In the genomic region with DNA sequence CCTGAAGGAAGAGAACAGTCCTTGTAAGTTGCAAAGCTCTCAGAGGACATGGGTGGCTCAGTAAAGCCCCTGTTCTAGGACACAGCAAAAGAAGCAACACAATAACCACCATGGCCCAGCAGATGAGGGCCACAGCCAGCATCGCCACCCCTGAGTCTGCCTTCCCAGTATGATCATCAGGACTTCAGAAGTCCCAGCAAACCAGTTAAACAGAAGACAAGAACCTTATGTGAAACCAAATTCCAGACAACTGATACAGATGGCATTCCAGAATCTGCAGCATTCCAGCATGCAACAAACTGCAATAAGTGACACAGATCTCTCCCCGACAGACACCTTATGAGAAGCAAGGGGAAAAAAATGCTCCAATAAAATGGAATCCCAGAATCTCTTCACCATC, we compare ENCODE assay signal across 1 cellular context.
TF ChIP-seq lines count a peak whose summit lies in the region.

No MANE protein-coding gene starts in this region.

TF ChIP-seq in HCT116, 20 proteins besides CTCF, POLR2A, EP300 and RAD21 (continued from another document):
- TF ChIP-seq, protein P1, sequence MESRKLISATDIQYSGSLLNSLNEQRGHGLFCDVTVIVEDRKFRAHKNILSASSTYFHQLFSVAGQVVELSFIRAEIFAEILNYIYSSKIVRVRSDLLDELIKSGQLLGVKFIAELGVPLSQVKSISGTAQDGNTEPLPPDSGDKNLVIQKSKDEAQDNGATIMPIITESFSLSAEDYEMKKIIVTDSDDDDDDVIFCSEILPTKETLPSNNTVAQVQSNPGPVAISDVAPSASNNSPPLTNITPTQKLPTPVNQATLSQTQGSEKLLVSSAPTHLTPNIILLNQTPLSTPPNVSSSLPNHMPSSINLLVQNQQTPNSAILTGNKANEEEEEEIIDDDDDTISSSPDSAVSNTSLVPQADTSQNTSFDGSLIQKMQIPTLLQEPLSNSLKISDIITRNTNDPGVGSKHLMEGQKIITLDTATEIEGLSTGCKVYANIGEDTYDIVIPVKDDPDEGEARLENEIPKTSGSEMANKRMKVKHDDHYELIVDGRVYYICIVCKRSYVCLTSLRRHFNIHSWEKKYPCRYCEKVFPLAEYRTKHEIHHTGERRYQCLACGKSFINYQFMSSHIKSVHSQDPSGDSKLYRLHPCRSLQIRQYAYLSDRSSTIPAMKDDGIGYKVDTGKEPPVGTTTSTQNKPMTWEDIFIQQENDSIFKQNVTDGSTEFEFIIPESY (IDR thresholded peaks at IDR 0.05; ENCODE audit: extremely low read depth, insufficient replicate concordance, low read length) = no peak
- TF ChIP-seq POLR2AphosphoS5 (IDR thresholded peaks at IDR 0.05; ENCODE audit: low read depth, low read length) (0 out of 2 replicates have a peak, but pooled peaks have one; percentile 10), FOSL1 (IDR thresholded peaks at IDR 0.05; ENCODE audit: low read depth) (no peak)
- TF ChIP-seq, protein P2, sequence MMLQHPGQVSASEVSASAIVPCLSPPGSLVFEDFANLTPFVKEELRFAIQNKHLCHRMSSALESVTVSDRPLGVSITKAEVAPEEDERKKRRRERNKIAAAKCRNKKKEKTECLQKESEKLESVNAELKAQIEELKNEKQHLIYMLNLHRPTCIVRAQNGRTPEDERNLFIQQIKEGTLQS (IDR thresholded peaks at IDR 0.05) = no peak
